Comparison of ENCODE assay signal across 12 cellular contexts in genomic region chr17:75511610-75512575, GRCh38. TPM values are rescaled to one million over a fixed set of nuclear protein-coding genes. Genes with fewer than 3 reads are reported as not detected.
A peak's percentile ranks its signal among the peaks of the same experiment; 100 is the strongest.
DNase-seq lines count a peak whose midpoint lies in the region; ATAC-seq, FAIRE-seq and TF ChIP-seq lines count a peak whose summit lies in the region.
"Had no signal": no experiment of that assay in that cellular context is flagged by ENCODE, and none has a peak within 500 bp of the region (broad histone marks: within the 10 kb centered on the region; RNA-seq: fewer than 3 reads in every experiment).

No MANE protein-coding gene starts in this region.

- H3K27me3 Mint-ChIP-seq in brain: no peaks in the 10 kb centered on the region
- no peaks in the 10 kb centered on the region for H3K27me3 Mint-ChIP-seq in stimulated activated naive B cell treated with anti-CD40 and anti-IgM and Interleukin-4, amounts not matched to agents 10 μg/mL and 1 μg/mL and 100 μg/mL, for 72 hours
- no peaks in the 10 kb centered on the region for H3K27me3 Mint-ChIP-seq in naive thymus-derived CD8-positive, alpha-beta T cell

- peak overlapping the region in 3 of 5 experiments; percentile 30 to 87 (median 61) for H3K4me3 Mint-ChIP-seq in brain
- no peak overlapping the region for H3K4me3 Mint-ChIP-seq in stimulated activated naive B cell treated with anti-CD40 and anti-IgM and Interleukin-4, amounts not matched to agents 10 μg/mL and 1 μg/mL and 100 μg/mL, for 72 hours
- H3K4me3 Mint-ChIP-seq in naive thymus-derived CD8-positive, alpha-beta T cell: no peak overlapping the region

- H3K4me1 Mint-ChIP-seq in brain: peaks cover 63% of the 10 kb centered on the region
- peaks cover 0 to 8% of the 10 kb centered on the region in 2 donors for H3K4me1 Mint-ChIP-seq in stimulated activated naive B cell treated with anti-CD40 and anti-IgM and Interleukin-4, amounts not matched to agents 10 μg/mL and 1 μg/mL and 100 μg/mL, for 72 hours
- H3K4me1 Mint-ChIP-seq in naive thymus-derived CD8-positive, alpha-beta T cell: peaks cover 0 to 2% (median under 1%) of the 10 kb centered on the region in 4 donors

- peak; percentile 60 for FAIRE-seq in HTR-8/SVneo (lab: Jason Lieb, UNC)
- FAIRE-seq: islet of Langerhans had no signal

- POLR2A ChIA-PET in naive thymus-derived CD8-positive, alpha-beta T cell (lab: Charles Lee): interaction anchor here (0.6 to 1.2 kb wide), 2 partner anchors 56 to 1214 kb away, joined by 4 to 6 read pairs; partner anchors contain the start of gene TMEM94

- peak overlapping the region; percentile 63 for H3K27ac ChIP-seq in layer of hippocampus (ENCODE audit: low read depth, low read length)

- H3K36me3 Mint-ChIP-seq in brain: peaks cover 5% of the 10 kb centered on the region
- no peaks in the 10 kb centered on the region for H3K36me3 Mint-ChIP-seq in stimulated activated naive B cell treated with anti-CD40 and anti-IgM and Interleukin-4, amounts not matched to agents 10 μg/mL and 1 μg/mL and 100 μg/mL, for 72 hours
- H3K36me3 Mint-ChIP-seq in naive thymus-derived CD8-positive, alpha-beta T cell: no peaks in the 10 kb centered on the region

- no peaks in the 10 kb centered on the region for H3K9me3 Mint-ChIP-seq in brain
- no peaks in the 10 kb centered on the region for H3K9me3 Mint-ChIP-seq in stimulated activated naive B cell treated with anti-CD40 and anti-IgM and Interleukin-4, amounts not matched to agents 10 μg/mL and 1 μg/mL and 100 μg/mL, for 72 hours
- H3K9me3 Mint-ChIP-seq in naive thymus-derived CD8-positive, alpha-beta T cell: no peaks in the 10 kb centered on the region

- ATAC-seq in stimulated activated naive B cell treated with anti-CD40 and anti-IgM and Interleukin-4, amounts not matched to agents 10 μg/mL and 1 μg/mL and 100 μg/mL, for 72 hours (replicated peaks): no peak
- no peak for ATAC-seq in GM18868 (IDR thresholded peaks at IDR 0.05; ENCODE audit: unreplicated experiment)
- ATAC-seq in naive thymus-derived CD8-positive, alpha-beta T cell: no peak

- no peak for DNase-seq in HTR-8/SVneo (ENCODE audit: insufficient read length, low spot score)
- no peak for DNase-seq in stimulated activated naive B cell treated with anti-CD40 and anti-IgM and Interleukin-4, amounts not matched to agents 10 μg/mL and 1 μg/mL and 100 μg/mL, for 72 hours
- no peak for DNase-seq in activated naive CD4-positive, alpha-beta T cell treated with Interleukin-2 at 50 U/mL for 16 hours
- DNase-seq in naive thymus-derived CD8-positive, alpha-beta T cell: no peak
- DNase-seq in stimulated activated naive CD4-positive, alpha-beta T cell treated with Interleukin-2 at 50 U/mL for 16 hours (lab: John Stamatoyannopoulos, UW): no peak
- DNase-seq: activated naive CD4-positive, alpha-beta T cell treated with anti-CD3 and anti-CD28 coated beads, Interleukin-2, amount 50 U/mL, for 16 hours; COR-L47; testis had no signal

- no peak for TF ChIP-seq CTCF in brain (conservative IDR thresholded peaks at IDR 0.05)

- H3K27me3 ChIP-seq in layer of hippocampus (ENCODE audit: control insufficient read depth, insufficient read depth, low read length): no peaks in the 10 kb centered on the region
- H3K27me3 ChIP-seq: testis had no signal

- peak overlapping the region in 2 of 5 experiments; percentile 59 to 74 for H3K27ac Mint-ChIP-seq in brain
- H3K27ac Mint-ChIP-seq in stimulated activated naive B cell treated with anti-CD40 and anti-IgM and Interleukin-4, amounts not matched to agents 10 μg/mL and 1 μg/mL and 100 μg/mL, for 72 hours: peak overlapping the region; percentile 21
- H3K27ac Mint-ChIP-seq in naive thymus-derived CD8-positive, alpha-beta T cell: peak overlapping the region in 1 of 10 donors; percentile 38

RNA-seq across cellular contexts. Expression of gene CASKIN2, which starts 3.4 kb away (rescaled TPM):
- polyA plus RNA-seq in brain (ENCODE audit: insufficient read depth, low read depth, low replicate concordance): 29.0 TPM
- total RNA-seq in naive thymus-derived CD8-positive, alpha-beta T cell: under 1 TPM; 0.65 to 0.80 TPM
- under 1 TPM; 0.05 to 0.62 (median 0.61) TPM for polyA plus RNA-seq in naive thymus-derived CD8-positive, alpha-beta T cell

RNA-seq across cellular contexts. Expression of gene TSEN54, which starts 4.4 kb away (rescaled TPM):
- 32.9 TPM for polyA plus RNA-seq in brain (ENCODE audit: insufficient read depth, low read depth, low replicate concordance)
- 10 to 100 TPM; 53.1 to 54.4 TPM for total RNA-seq in naive thymus-derived CD8-positive, alpha-beta T cell
- polyA plus RNA-seq in naive thymus-derived CD8-positive, alpha-beta T cell: 100 to 1,000 TPM in 2 of 3 donors, 10 to 100 TPM in 1; 98.2 to 121 (median 103) TPM

RNA-seq across cellular contexts. Expression of gene LLGL2, which starts 13.6 kb away (rescaled TPM):
- polyA plus RNA-seq in brain (ENCODE audit: insufficient read depth, low read depth, low replicate concordance): 22.1 TPM
- total RNA-seq in naive thymus-derived CD8-positive, alpha-beta T cell: 10 to 100 TPM; 30.3 to 30.6 TPM
- 10 to 100 TPM; 13.4 to 21.8 (median 15.0) TPM for polyA plus RNA-seq in naive thymus-derived CD8-positive, alpha-beta T cell

RNA-seq across cellular contexts. Expression of gene TMEM94, which starts 55.5 kb away (rescaled TPM):
- polyA plus RNA-seq in brain (ENCODE audit: insufficient read depth, low read depth, low replicate concordance): 156 TPM
- 100 to 1,000 TPM; 102 to 108 TPM for total RNA-seq in naive thymus-derived CD8-positive, alpha-beta T cell
- 10 to 100 TPM in 2 of 3 donors, 1 to 10 TPM in 1; 8.4 to 23.5 (median 11.5) TPM for polyA plus RNA-seq in naive thymus-derived CD8-positive, alpha-beta T cell

Comparison
In these comparisons a context has a peak if more than half of its experiments do, and no peak if none do; other contexts are left out.
1. H3K4me3 Mint-ChIP-seq: peak in brain (3 of 5); none in stimulated activated naive B cell treated with anti-CD40 and anti-IgM and Interleukin-4, amounts not matched to agents 10 μg/mL and 1 μg/mL and 100 μg/mL, for 72 hours (0 of 2) and naive thymus-derived CD8-positive, alpha-beta T cell (0 of 10).
2. RNA of gene CASKIN2, which starts 3.4 kb away (polyA plus RNA-seq): 29.0 TPM in brain (single experiment); 0.05 to 0.62 TPM in naive thymus-derived CD8-positive, alpha-beta T cell; every median in the first group is over 10 times any median in the second.